ENCODE assay signal across 9 cellular contexts in genomic region chr5:78533356-78533755, GRCh38.
DNase-seq lines count a peak whose midpoint lies in the region; ATAC-seq lines count a peak whose summit lies in the region.
"Had no signal": no experiment of that assay in that cellular context is flagged by ENCODE, and none has a peak within 500 bp of the region (broad histone marks: within the 10 kb centered on the region; RNA-seq: fewer than 3 reads in every experiment).

No MANE protein-coding gene starts in this region.

- ATAC-seq in GM21528 (IDR thresholded peaks at IDR 0.05; ENCODE audit: low FRiP score, unreplicated experiment): no peak
- no peak for ATAC-seq in HG03196 (IDR thresholded peaks at IDR 0.05; ENCODE audit: unreplicated experiment)

- DNase-seq in NCI-H2081 (lab: John Stamatoyannopoulos, UW): peak; percentile 4 to 17
- DNase-seq in NCI-H2081 treated with DMSO at 0.1 percent for 48 hours (lab: John Stamatoyannopoulos, UW): no peak
- peak; percentile 25 for DNase-seq in NCI-H460 (ENCODE audit: extremely low read depth, low read depth)
- DNase-seq in dermis microvascular lymphatic vessel endothelial cell (ENCODE audit: low read depth in 2 of 2): peak; percentile 31 to 67
- no peak for DNase-seq in activated gamma-delta T cell treated with Interleukin-2 at 50 U/mL for 16 hours
- DNase-seq: CD4-positive, alpha-beta T cell had no signal

- peak overlapping the region in 11 of 21 experiments; percentile 57 to 88 (median 73) for H3K27ac ChIP-seq in skin epidermis

- H3K4me3 ChIP-seq in skin epidermis: no peak overlapping the region

Comparison
In these comparisons a context has a peak if more than half of its experiments do, and no peak if none do; other contexts are left out.
1. DNase-seq: peak in NCI-H2081 (2 of 2), NCI-H460 (single experiment) and dermis microvascular lymphatic vessel endothelial cell (2 of 2); none in NCI-H2081 treated with DMSO at 0.1 percent for 48 hours (single experiment) and activated gamma-delta T cell treated with Interleukin-2 at 50 U/mL for 16 hours (single experiment).